Comparison of ENCODE assay signal across 1 cellular context in genomic region chr20:49599746-49600113, GRCh38.
TF ChIP-seq lines count a peak whose summit lies in the region.

No MANE protein-coding gene starts in this region.

TF ChIP-seq in K562, 482 proteins besides CTCF, POLR2A, EP300 and RAD21 (continued from another document):
- TF ChIP-seq ZNF354B (CRISPR knock-in tag; IDR thresholded peaks at IDR 0.05) = no peak
- TF ChIP-seq BCLAF1 (IDR thresholded peaks at IDR 0.05; ENCODE audit: borderline replicate concordance in 1 of 2, control insufficient read depth in 1 of 2, low read depth in 2 of 2, low read length in 1 of 2) = no peak
- TF ChIP-seq CHD4 (IDR thresholded peaks at IDR 0.05; ENCODE audit: insufficient read depth, insufficient replicate concordance, low read depth, low read length, poor library complexity, severe bottlenecking) = peak; percentile 44
- TF ChIP-seq ZNF184 (CRISPR knock-in tag; IDR thresholded peaks at IDR 0.05) = no peak
- TF ChIP-seq E2F8 (IDR thresholded peaks at IDR 0.05; ENCODE audit: low read depth, partially characterized antibody) = no peak
- TF ChIP-seq, protein P1, sequence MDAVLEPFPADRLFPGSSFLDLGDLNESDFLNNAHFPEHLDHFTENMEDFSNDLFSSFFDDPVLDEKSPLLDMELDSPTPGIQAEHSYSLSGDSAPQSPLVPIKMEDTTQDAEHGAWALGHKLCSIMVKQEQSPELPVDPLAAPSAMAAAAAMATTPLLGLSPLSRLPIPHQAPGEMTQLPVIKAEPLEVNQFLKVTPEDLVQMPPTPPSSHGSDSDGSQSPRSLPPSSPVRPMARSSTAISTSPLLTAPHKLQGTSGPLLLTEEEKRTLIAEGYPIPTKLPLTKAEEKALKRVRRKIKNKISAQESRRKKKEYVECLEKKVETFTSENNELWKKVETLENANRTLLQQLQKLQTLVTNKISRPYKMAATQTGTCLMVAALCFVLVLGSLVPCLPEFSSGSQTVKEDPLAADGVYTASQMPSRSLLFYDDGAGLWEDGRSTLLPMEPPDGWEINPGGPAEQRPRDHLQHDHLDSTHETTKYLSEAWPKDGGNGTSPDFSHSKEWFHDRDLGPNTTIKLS (IDR thresholded peaks at IDR 0.05; ENCODE audit: borderline replicate concordance, low read depth) = no peak
